9 cellular contexts compared by ENCODE assay signal in genomic region chr12:64680235-64680634, GRCh38.
DNase-seq lines count a peak whose midpoint lies in the region; ATAC-seq and TF ChIP-seq lines count a peak whose summit lies in the region.
"Had no signal": no experiment of that assay in that cellular context is flagged by ENCODE, and none has a peak within 500 bp of the region (broad histone marks: within the 10 kb centered on the region; RNA-seq: fewer than 3 reads in every experiment).

No MANE protein-coding gene starts in this region.

- ATAC-seq in right lobe of liver (peak in 3 of 4 donors; percentile 36 to 93 (median 83)), upper lobe of right lung (peak; percentile 57)

- peak overlapping the region in 1 of 3 donors; percentile 34 for H3K27ac ChIP-seq in right lobe of liver
- H3K27ac ChIP-seq in upper lobe of right lung = peak overlapping the region; percentile 56

- H3K27ac Mint-ChIP-seq in activated naive CD4-positive, alpha-beta T cell treated with anti-CD3 and anti-CD28 coated beads for 36 hours = peak overlapping the region; percentile 89
- peak overlapping the region; percentile 98 for H3K27ac Mint-ChIP-seq in activated naive CD8-positive, alpha-beta T cell

- DNase-seq in activated naive CD4-positive, alpha-beta T cell treated with anti-CD3 and anti-CD28 coated beads for 36 hours = no peak
- no peak for DNase-seq in activated naive CD4-positive, alpha-beta T cell (lab: John Stamatoyannopoulos, UW)
- peak in 1 of 3 donors; percentile 49 for DNase-seq in right lobe of liver
- DNase-seq in upper lobe of right lung = no peak
- DNase-seq in NAMALWA (ENCODE audit: low spot score) = no peak
- no peak for DNase-seq in RPMI8226
- DNase-seq in HT-29 (ENCODE audit: low spot score) = no peak
- DNase-seq: NCI-H1417 treated with DMSO at 0.1 percent for 48 hours had no signal

- peaks cover 8% of the 10 kb centered on the region for H3K36me3 Mint-ChIP-seq in activated naive CD4-positive, alpha-beta T cell treated with anti-CD3 and anti-CD28 coated beads for 36 hours (ENCODE audit: low read depth)
- H3K36me3 Mint-ChIP-seq in activated naive CD8-positive, alpha-beta T cell = peaks cover 3% of the 10 kb centered on the region

- no peaks in the 10 kb centered on the region for H3K27me3 Mint-ChIP-seq in activated naive CD4-positive, alpha-beta T cell treated with anti-CD3 and anti-CD28 coated beads for 36 hours (ENCODE audit: low read depth)
- no peaks in the 10 kb centered on the region for H3K27me3 Mint-ChIP-seq in activated naive CD8-positive, alpha-beta T cell

- H3K4me3 ChIP-seq in right lobe of liver (no peak overlapping the region), upper lobe of right lung (no peak overlapping the region)

- CTCF ChIA-PET in activated naive CD4-positive, alpha-beta T cell treated with anti-CD3 and anti-CD28 coated beads for 36 hours (lab: Charles Lee) = interaction anchor here (0.7 to 3.2 kb wide), 6 partner anchors 10 to 130 kb away, joined by 4 to 13 read pairs (median 6); partner anchors contain the start of gene RASSF3

- H3K27me3 ChIP-seq in right lobe of liver (no peaks in the 10 kb centered on the region), upper lobe of right lung (no peaks in the 10 kb centered on the region)

- no peaks in the 10 kb centered on the region for H3K9me3 ChIP-seq in right lobe of liver
- H3K9me3 ChIP-seq in upper lobe of right lung = no peaks in the 10 kb centered on the region

- TF ChIP-seq POLR2A in right lobe of liver (IDR thresholded peaks at IDR 0.05) = no peak

- intact Hi-C loops in activated naive CD4-positive, alpha-beta T cell treated with anti-CD3 and anti-CD28 coated beads for 36 hours (cut with micrococcal nuclease) = loop anchor here (5.0 kb wide), 2 partner anchors 278 to 458 kb away; partner anchors contain the start of genes KICS2 and XPOT
- intact Hi-C loops in right lobe of liver (cut with DNase I) (no loop called here), upper lobe of right lung (cut with DNase I) (no loop called here)

- peaks cover 0 to 2% (median 0%) of the 10 kb centered on the region in 4 donors for H3K4me1 ChIP-seq in right lobe of liver
- peaks cover 76% of the 10 kb centered on the region for H3K4me1 ChIP-seq in upper lobe of right lung

- no peaks in the 10 kb centered on the region for H3K36me3 ChIP-seq in right lobe of liver
- H3K36me3 ChIP-seq in upper lobe of right lung = peaks cover 4% of the 10 kb centered on the region

- H3K9me3 Mint-ChIP-seq in activated naive CD4-positive, alpha-beta T cell treated with anti-CD3 and anti-CD28 coated beads for 36 hours = peaks cover 2% of the 10 kb centered on the region
- H3K9me3 Mint-ChIP-seq in activated naive CD8-positive, alpha-beta T cell (ENCODE audit: low read depth) = no peaks in the 10 kb centered on the region

- H3K4me3 Mint-ChIP-seq in activated naive CD4-positive, alpha-beta T cell treated with anti-CD3 and anti-CD28 coated beads for 36 hours = peak overlapping the region; percentile 53
- H3K4me3 Mint-ChIP-seq in activated naive CD8-positive, alpha-beta T cell = peak overlapping the region; percentile 76

- WGBS in right lobe of liver (ENCODE audit: insufficient coverage, low coverage, low lambda C conversion rate, missing lambda C conversion rate) = no CpG with 5 or more reads among the region's 4 CpGs

- peaks cover 97% of the 10 kb centered on the region for H3K4me1 Mint-ChIP-seq in activated naive CD4-positive, alpha-beta T cell treated with anti-CD3 and anti-CD28 coated beads for 36 hours (ENCODE audit: low read depth)
- peaks cover 94% of the 10 kb centered on the region for H3K4me1 Mint-ChIP-seq in activated naive CD8-positive, alpha-beta T cell (ENCODE audit: low read depth)

- TF ChIP-seq CTCF in right lobe of liver (IDR thresholded peaks at IDR 0.05) (no peak), upper lobe of right lung (IDR thresholded peaks at IDR 0.05) (no peak)
